In genomic region chr22:19765477-19766234, GRCh38 we compare ENCODE assay signal across 9 cellular contexts. TPM values are rescaled to one million over a fixed set of nuclear protein-coding genes. Genes with fewer than 3 reads are reported as not detected.
DNase-seq lines count a peak whose midpoint lies in the region; ATAC-seq and TF ChIP-seq lines count a peak whose summit lies in the region.
"Had no signal": no experiment of that assay in that cellular context is flagged by ENCODE, and none has a peak within 500 bp of the region (broad histone marks: within the 10 kb centered on the region; RNA-seq: fewer than 3 reads in every experiment).

No MANE protein-coding gene starts in this region.

- no peaks in the 10 kb centered on the region for H3K36me3 ChIP-seq in heart left ventricle

- peak; percentile 5 to 18 for ATAC-seq in activated CD4-positive, CD25-positive, alpha-beta regulatory T cell treated with anti-CD3 and anti-CD28 coated beads, Interleukin-2, amount 50 U/mL, for 24 hours
- ATAC-seq in heart left ventricle: peak in 3 of 4 donors; percentile 16 to 50 (median 24)
- peak; percentile 31 for ATAC-seq in stimulated activated effector memory CD8-positive, alpha-beta T cell treated with anti-CD3 and anti-CD28 coated beads, Interleukin-12 subunit alpha, Interleukin-12 subunit beta, amount 100 ng/mL, for 72 hours

- DNase-seq in activated CD4-positive, CD25-positive, alpha-beta regulatory T cell treated with anti-CD3 and anti-CD28 coated beads, Interleukin-2, amount 50 U/mL, for 72 hours: no peak
- peak in 2 of 5 donors; percentile 47 to 72 for DNase-seq in heart left ventricle
- DNase-seq in stimulated activated effector memory CD8-positive, alpha-beta T cell treated with anti-CD3 and anti-CD28 coated beads, Interleukin-12 subunit alpha, Interleukin-12 subunit beta, amount 100 ng/mL, for 72 hours (ENCODE audit: low spot score in 2 of 2): peak in 1 of 2 donors; percentile 61
- no peak for DNase-seq in NCI-H1436 treated with DMSO at 0.1 percent for 48 hours (lab: John Stamatoyannopoulos, UW)
- no peak for DNase-seq in NCI-H1105 (lab: John Stamatoyannopoulos, UW)
- DNase-seq in midbrain (lab: John Stamatoyannopoulos, UW): no peak
- DNase-seq: activated CD8-positive, alpha-beta memory T cell treated with anti-CD3 and anti-CD28 coated beads for 24 hours had no signal

- peaks cover 0 to 40% (median 17%) of the 10 kb centered on the region in 12 donors for H3K4me1 ChIP-seq in heart left ventricle

- peaks cover 64 to 95% (median 87%) of the 10 kb centered on the region in 9 donors for H3K27me3 ChIP-seq in heart left ventricle

- peaks cover 8% of the 10 kb centered on the region for H3K4me1 Mint-ChIP-seq in T-helper 1 cell treated with Interleukin-12 subunit alpha and Interleukin-12 subunit beta and Interleukin-4 antibody, amounts not matched to agents 30 μg/mL and 1 μg/mL, for 36 hours (ENCODE audit: low read depth)
- peaks cover 15% of the 10 kb centered on the region for H3K4me1 Mint-ChIP-seq in stimulated activated effector memory CD8-positive, alpha-beta T cell treated with anti-CD3 and anti-CD28 coated beads, Interleukin-12 subunit alpha, Interleukin-12 subunit beta, amount 100 ng/mL, for 72 hours

- TF ChIP-seq POLR2A in heart left ventricle (IDR thresholded peaks at IDR 0.05): no peak

- peaks cover 74% of the 10 kb centered on the region for H3K27me3 Mint-ChIP-seq in T-helper 1 cell treated with Interleukin-12 subunit alpha and Interleukin-12 subunit beta and Interleukin-4 antibody, amounts not matched to agents 30 μg/mL and 1 μg/mL, for 36 hours (ENCODE audit: low read depth)

- no peaks in the 10 kb centered on the region for H3K9me3 ChIP-seq in heart left ventricle

- no peaks in the 10 kb centered on the region for H3K9me3 Mint-ChIP-seq in T-helper 1 cell treated with Interleukin-12 subunit alpha and Interleukin-12 subunit beta and Interleukin-4 antibody, amounts not matched to agents 30 μg/mL and 1 μg/mL, for 36 hours
- H3K9me3 Mint-ChIP-seq in stimulated activated effector memory CD8-positive, alpha-beta T cell treated with anti-CD3 and anti-CD28 coated beads, Interleukin-12 subunit alpha, Interleukin-12 subunit beta, amount 100 ng/mL, for 72 hours: no peaks in the 10 kb centered on the region

- TF ChIP-seq CTCF in heart left ventricle (IDR thresholded peaks at IDR 0.05): no peak

- H3K4me3 Mint-ChIP-seq in T-helper 1 cell treated with Interleukin-12 subunit alpha and Interleukin-12 subunit beta and Interleukin-4 antibody, amounts not matched to agents 30 μg/mL and 1 μg/mL, for 36 hours: peak overlapping the region; percentile 28
- H3K4me3 Mint-ChIP-seq in stimulated activated effector memory CD8-positive, alpha-beta T cell treated with anti-CD3 and anti-CD28 coated beads, Interleukin-12 subunit alpha, Interleukin-12 subunit beta, amount 100 ng/mL, for 72 hours: peak overlapping the region; percentile 47

- H3K36me3 Mint-ChIP-seq in T-helper 1 cell treated with Interleukin-12 subunit alpha and Interleukin-12 subunit beta and Interleukin-4 antibody, amounts not matched to agents 30 μg/mL and 1 μg/mL, for 36 hours (ENCODE audit: low read depth): no peaks in the 10 kb centered on the region
- no peaks in the 10 kb centered on the region for H3K36me3 Mint-ChIP-seq in stimulated activated effector memory CD8-positive, alpha-beta T cell treated with anti-CD3 and anti-CD28 coated beads, Interleukin-12 subunit alpha, Interleukin-12 subunit beta, amount 100 ng/mL, for 72 hours

- WGBS in heart left ventricle, 4 donors: 2 to 3% (median 2%) methylated on average over 35 to 81 of the region's 81 CpGs

- intact Hi-C loops in heart left ventricle (cut with DNase I): loop anchor here in 1 of 10 donors (5.0 kb wide), 1 partner anchor 87 kb away; the partner anchor contains the start of genes GNB1L and RTL10

- H3K4me3 ChIP-seq in heart left ventricle: peak overlapping the region in 9 of 12 donors; percentile 17 to 57 (median 38)

- H3K27ac Mint-ChIP-seq in T-helper 1 cell treated with Interleukin-12 subunit alpha and Interleukin-12 subunit beta and Interleukin-4 antibody, amounts not matched to agents 30 μg/mL and 1 μg/mL, for 36 hours: no peak overlapping the region
- H3K27ac Mint-ChIP-seq in stimulated activated effector memory CD8-positive, alpha-beta T cell treated with anti-CD3 and anti-CD28 coated beads, Interleukin-12 subunit alpha, Interleukin-12 subunit beta, amount 100 ng/mL, for 72 hours: no peak overlapping the region

- no peak overlapping the region for H3K27ac ChIP-seq in heart left ventricle

RNA-seq across cellular contexts. Expression of gene TBX1, which starts 5.1 kb away (rescaled TPM):
- 1 to 10 TPM in 4 of 9 donors, under 1 TPM in 4, not detected in 1; 0.28 to 3.1 (median 1.2) TPM for total RNA-seq in heart left ventricle
- polyA plus RNA-seq in heart left ventricle: under 1 TPM; 0.11 to 0.95 TPM

RNA-seq across cellular contexts. Expression of gene GP1BB, which starts 42.3 kb away (rescaled TPM):
- 10 to 100 TPM in 3 of 9 donors, 1 to 10 TPM in 3, not detected in 3; 1.4 to 52.2 (median 10.7) TPM for total RNA-seq in heart left ventricle
- polyA plus RNA-seq in heart left ventricle: 10 to 100 TPM in 1 of 2 donors, 1 to 10 TPM in 1; 6.5 to 30.4 TPM

RNA-seq across cellular contexts. Expression of gene SEPTIN5, which starts 51.4 kb away (rescaled TPM):
- total RNA-seq in heart left ventricle: 100 to 1,000 TPM in 7 of 9 donors, 10 to 100 TPM in 2; 88.3 to 272 (median 156) TPM
- polyA plus RNA-seq in heart left ventricle: 100 to 1,000 TPM in 1 of 2 donors, 10 to 100 TPM in 1; 75.7 to 127 TPM
